ENCODE assay signal across 2 cellular contexts in the genomic region with DNA sequence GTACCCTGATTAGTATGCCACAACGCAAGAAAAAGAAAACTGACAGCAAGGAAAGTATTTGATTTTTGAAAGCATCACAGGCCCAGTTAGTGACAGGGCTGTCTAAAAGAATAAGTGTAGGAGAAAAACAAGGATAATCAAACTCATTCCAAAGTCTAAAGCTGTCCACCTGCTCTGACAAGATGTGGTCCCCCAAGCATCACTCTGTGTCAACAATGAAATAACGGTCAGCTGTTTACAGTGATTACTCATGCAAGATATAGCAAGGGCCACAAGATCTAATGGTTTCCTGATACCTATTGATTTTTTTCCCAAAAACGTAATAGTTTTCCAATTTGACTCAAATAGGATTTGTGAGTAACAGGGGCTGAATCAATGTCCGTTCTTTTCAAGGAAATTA. TPM values are rescaled to one million over a fixed set of nuclear protein-coding genes. Genes with fewer than 3 reads are reported as not detected.
"Had no signal": no experiment of that assay in that cellular context is flagged by ENCODE, and none has a peak within 500 bp of the region (broad histone marks: within the 10 kb centered on the region; RNA-seq: fewer than 3 reads in every experiment).

No MANE protein-coding gene starts in this region.

RNA-seq across cellular contexts. Expression of a gene that starts 46.5 kb away (rescaled TPM):
- total RNA-seq: SK-MEL-5 had no signal
- polyA plus RNA-seq: SK-N-SH had no signal
